ENCODE assay signal across 2 cellular contexts in genomic region chr6:7331452-7331851, GRCh38.
TF ChIP-seq lines count a peak whose summit lies in the region.

No MANE protein-coding gene starts in this region.

TF ChIP-seq in GM23338, 12 proteins besides CTCF, POLR2A, EP300 and RAD21 (continued from another document):
- no peak for TF ChIP-seq ZNF462 (CRISPR knock-in tag; IDR thresholded peaks at IDR 0.05)
- no peak for TF ChIP-seq ZNF114 (CRISPR knock-in tag; IDR thresholded peaks at IDR 0.05)
- TF ChIP-seq JUNB (IDR thresholded peaks at IDR 0.05; ENCODE audit: unreplicated experiment): no peak
- no peak for TF ChIP-seq CREB1 (CRISPR knock-in tag; IDR thresholded peaks at IDR 0.05; ENCODE audit: low read depth)
- no peak for TF ChIP-seq REST (IDR thresholded peaks at IDR 0.05; ENCODE audit: unreplicated experiment)
- no peak for TF ChIP-seq STAT1 (IDR thresholded peaks at IDR 0.05; ENCODE audit: unreplicated experiment)
- no peak for TF ChIP-seq POLR2AphosphoS5 (IDR thresholded peaks at IDR 0.05; ENCODE audit: low read depth)
- no peak for TF ChIP-seq ETS1 (IDR thresholded peaks at IDR 0.05)

TF ChIP-seq in WTC11, 78 proteins besides CTCF, POLR2A, EP300 and RAD21 (continued from another document):
- no peak for TF ChIP-seq ATF3 (CRISPR knock-in tag; conservative IDR thresholded peaks at IDR 0.05)
- no peak for TF ChIP-seq JAZF1 (CRISPR knock-in tag; IDR thresholded peaks at IDR 0.05)
- no peak for TF ChIP-seq ZNF425 (CRISPR knock-in tag; conservative IDR thresholded peaks at IDR 0.05)
- no peak for TF ChIP-seq USF2 (CRISPR knock-in tag; IDR thresholded peaks at IDR 0.05)
- TF ChIP-seq NR3C1 (CRISPR knock-in tag; conservative IDR thresholded peaks at IDR 0.05; ENCODE audit: low read depth): no peak
